ENCODE assay signal across 19 cellular contexts in genomic region chr7:155594961-155595366, GRCh38. TPM values are rescaled to one million over a fixed set of nuclear protein-coding genes. Genes with fewer than 3 reads are reported as not detected.
DNase-seq lines count a peak whose midpoint lies in the region; ATAC-seq and TF ChIP-seq lines count a peak whose summit lies in the region.
"Had no signal": no experiment of that assay in that cellular context is flagged by ENCODE, and none has a peak within 500 bp of the region (broad histone marks: within the 10 kb centered on the region; RNA-seq: fewer than 3 reads in every experiment).

No MANE protein-coding gene starts in this region.

- H3K4me1 ChIP-seq in right lobe of liver, result peaks cover 0 to 37% (median 8%) of the 10 kb centered on the region in 4 donors

- WGBS in right lobe of liver (ENCODE audit: insufficient coverage, low coverage, low lambda C conversion rate, missing lambda C conversion rate), result 20% methylated on average over 1 of the region's 3 CpGs

- H3K27me3 ChIP-seq in right lobe of liver, result no peaks in the 10 kb centered on the region
- H3K27me3 ChIP-seq: MG63 had no signal

- ATAC-seq in right lobe of liver (peak; percentile 66 to 85 (median 82)), GM19395 (IDR thresholded peaks at IDR 0.05; ENCODE audit: unreplicated experiment) (no peak)

- H3K9me3 ChIP-seq in right lobe of liver, result no peaks in the 10 kb centered on the region
- H3K9me3 ChIP-seq: MG63 had no signal

- H3K36me3 ChIP-seq in right lobe of liver, result no peaks in the 10 kb centered on the region
- H3K36me3 ChIP-seq: MG63 had no signal

- intact Hi-C loops in right lobe of liver (cut with DNase I), result no loop called here

- H3K4me3 ChIP-seq in coronary artery, result no peak overlapping the region
- H3K4me3 ChIP-seq in right lobe of liver, result no peak overlapping the region
- H3K4me3 ChIP-seq: MG63 had no signal

- DNase-seq in AML-193 (lab: John Stamatoyannopoulos, UW) (peak; percentile 35 to 41), MV-4-11 (lab: John Stamatoyannopoulos, UW) (peak; percentile 72), coronary artery (ENCODE audit: low spot score) (peak; percentile 47), right lobe of liver (peak; percentile 68 to 87 (median 80)), globus pallidus (ENCODE audit: low spot score) (no peak)
- no peak for DNase-seq in stimulated activated CD4-positive, alpha-beta T cell treated with anti-CD3 and anti-CD28 coated beads, Interleukin-4, amount 100 ng/mL, for 4 hours
- no peak for DNase-seq in activated CD4-positive, alpha-beta T cell treated with anti-CD3 and anti-CD28 coated beads, Interleukin-2, amount 50 U/mL, for 48 hours
- DNase-seq: activated B cell treated with CpG ODN at 0.5 μM for 24 hours; activated CD8-positive, alpha-beta memory T cell treated with anti-CD3 and anti-CD28 coated beads, Interleukin-2, amount 50 U/mL, for 48 hours; activated naive CD4-positive, alpha-beta T cell treated with anti-CD3 and anti-CD28 coated beads, Interleukin-2, amount 50 U/mL, for 16 hours; caudate nucleus; mesenchymal stem cell; MG63; NCI-H2171 treated with DMSO at 0.1 percent for 48 hours; occipital lobe had no signal

- TF ChIP-seq POLR2A in right lobe of liver (IDR thresholded peaks at IDR 0.05), result peak; percentile 28

- H3K27ac ChIP-seq in coronary artery, result no peak overlapping the region
- peak overlapping the region in 1 of 3 donors; percentile 48 for H3K27ac ChIP-seq in right lobe of liver

- TF ChIP-seq CTCF in coronary artery (IDR thresholded peaks at IDR 0.05) (no peak), right lobe of liver (IDR thresholded peaks at IDR 0.05) (peak in 2 of 4 donors; percentile 3 to 7)

RNA-seq across cellular contexts. Expression of gene CNPY1, which starts 48.6 kb away (rescaled TPM):
- total RNA-seq in right lobe of liver, result under 1 TPM in 1 of 6 experiments, not detected in 5; 0.19 TPM
- total RNA-seq: activated B cell treated with CpG ODN at 0.5 μM for 24 hours, endothelial cell of umbilical vein, OCI-LY7, subcutaneous adipose tissue had no signal

RNA-seq across cellular contexts. Expression of gene RBM33, which starts 49.5 kb away (rescaled TPM):
- total RNA-seq in right lobe of liver, result 10 to 100 TPM; 24.9 to 55.1 (median 32.0) TPM

Comparison
In these comparisons a context has a peak if more than half of its experiments do, and no peak if none do; other contexts are left out.
1. DNase-seq: peak in AML-193 (2 of 2), MV-4-11 (single experiment), coronary artery (single experiment) and right lobe of liver (3 of 3); none in globus pallidus (single experiment), stimulated activated CD4-positive, alpha-beta T cell treated with anti-CD3 and anti-CD28 coated beads, Interleukin-4, amount 100 ng/mL, for 4 hours (0 of 2) and activated CD4-positive, alpha-beta T cell treated with anti-CD3 and anti-CD28 coated beads, Interleukin-2, amount 50 U/mL, for 48 hours (0 of 2).